18 cellular contexts compared by ENCODE assay signal in the genomic region with DNA sequence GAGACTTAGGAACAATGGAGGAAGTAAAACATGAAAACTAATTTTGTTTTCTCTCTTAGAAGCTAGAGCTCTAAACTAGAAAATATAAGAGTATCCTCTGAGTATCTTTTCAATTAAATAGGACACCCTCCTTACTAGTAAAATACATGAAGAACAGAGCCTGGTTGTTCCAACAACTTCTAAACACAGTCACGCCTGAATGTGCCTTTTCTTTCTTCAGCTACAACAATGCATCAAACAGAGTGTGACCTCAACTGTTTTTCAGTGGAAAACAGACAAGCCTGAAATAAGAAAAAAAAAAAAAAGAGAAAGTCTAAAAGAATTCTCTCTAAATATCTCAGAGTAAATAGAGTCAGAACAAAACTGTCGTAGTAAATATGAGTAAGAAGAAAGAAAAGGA.
A peak's percentile ranks its signal among the peaks of the same experiment; 100 is the strongest.
DNase-seq lines count a peak whose midpoint lies in the region; ATAC-seq and TF ChIP-seq lines count a peak whose summit lies in the region.
"Had no signal": no experiment of that assay in that cellular context is flagged by ENCODE, and none has a peak within 500 bp of the region (broad histone marks: within the 10 kb centered on the region; RNA-seq: fewer than 3 reads in every experiment).

No MANE protein-coding gene starts in this region.

- peak; percentile 69 for DNase-seq in Ammon's horn (ENCODE audit: low spot score)
- DNase-seq in dorsolateral prefrontal cortex, result no peak
- DNase-seq in medulla oblongata (ENCODE audit: extremely low spot score), result peak; percentile 66
- DNase-seq in putamen (ENCODE audit: low spot score), result peak; percentile 33
- DNase-seq in effector CD4-positive, alpha-beta T cell, result no peak
- no peak for DNase-seq in inferior parietal cortex (ENCODE audit: extremely low spot score)
- DNase-seq: AML-193; CD4-positive, alpha-beta memory T cell; DMS153; DMS79; GDM1; GM23248 had no signal

- H3K4me3 ChIP-seq in dorsolateral prefrontal cortex, result peak overlapping the region in 1 of 59 donors; percentile 24
- H3K4me3 ChIP-seq: A549, BLaER1, GM23248, HAP-1 had no signal

- H3K27ac ChIP-seq in dorsolateral prefrontal cortex, result peak overlapping the region in 55 of 59 donors; percentile 5 to 89 (median 65)
- H3K27ac ChIP-seq: 22Rv1, A549, BLaER1, GM23248 had no signal

- H3K27me3 ChIP-seq in dorsolateral prefrontal cortex, result no peaks in the 10 kb centered on the region
- H3K27me3 ChIP-seq: BLaER1 had no signal

- intact Hi-C loops in dorsolateral prefrontal cortex (cut with DNase I), result no loop called here

- ATAC-seq in GM19452 (IDR thresholded peaks at IDR 0.05; ENCODE audit: unreplicated experiment) (no peak), HG02798 (IDR thresholded peaks at IDR 0.05; ENCODE audit: poor library complexity, unreplicated experiment) (no peak)
- ATAC-seq: A549 had no signal

- peak in 1 of 56 donors; percentile 11 for TF ChIP-seq CTCF in dorsolateral prefrontal cortex (IDR thresholded peaks at IDR 0.05 in 54 of 56, conservative IDR thresholded peaks at IDR 0.05 in 2 of 56; ENCODE audit: low read depth in 1 of 56, partially characterized antibody in 56 of 56)

Comparison
In these comparisons a context has a peak if more than half of its experiments do, and no peak if none do; other contexts are left out.
1. DNase-seq: peak in Ammon's horn (single experiment), medulla oblongata (single experiment) and putamen (single experiment); none in dorsolateral prefrontal cortex (0 of 10), effector CD4-positive, alpha-beta T cell (single experiment) and inferior parietal cortex (single experiment).